ENCODE assay signal across 34 cellular contexts in the genomic region with DNA sequence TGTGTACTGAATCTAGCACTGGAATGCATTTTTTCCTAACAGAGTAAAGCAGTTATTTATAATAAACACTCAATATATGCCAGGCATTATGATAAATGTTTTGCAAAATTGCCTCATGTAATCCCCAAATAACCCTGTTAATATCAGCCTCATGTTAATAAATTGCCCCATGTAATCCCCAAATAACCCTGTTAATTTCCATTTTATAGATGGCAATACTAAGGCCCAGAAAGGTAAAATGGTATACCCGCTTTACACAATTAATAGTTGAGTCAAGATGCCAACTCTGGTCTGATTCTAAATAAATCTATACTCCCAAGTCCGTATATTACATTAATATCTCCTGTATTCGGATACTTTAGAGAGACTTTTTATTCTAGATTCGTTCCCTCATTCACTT. TPM values are rescaled to one million over a fixed set of nuclear protein-coding genes. Genes with fewer than 3 reads are reported as not detected.
"Had no signal": no experiment of that assay in that cellular context is flagged by ENCODE, and none has a peak within 500 bp of the region (broad histone marks: within the 10 kb centered on the region; RNA-seq: fewer than 3 reads in every experiment).

No MANE protein-coding gene starts in this region.

- H3K36me3 ChIP-seq: adrenal gland, esophagus muscularis mucosa, gastrocnemius medialis, heart left ventricle had no signal

- H3K9me3 Mint-ChIP-seq: activated B cell treated with CpG ODN at 0.5 μM for 24 hours; activated naive CD4-positive, alpha-beta T cell treated with anti-CD3 and anti-CD28 coated beads for 36 hours; activated naive CD4-positive, alpha-beta T cell treated with anti-CD3 and anti-CD28 coated beads, Interleukin-2, amount 50 U/mL, for 24 hours; activated naive CD8-positive, alpha-beta T cell treated with anti-CD3 and anti-CD28 coated beads for 36 hours; activated naive CD8-positive, alpha-beta T cell treated with anti-CD3 and anti-CD28 coated beads, Interleukin-2, amount 50 U/mL, for 24 hours; activated T-helper 1 cell treated with anti-CD3 and anti-CD28 coated beads, Interleukin-12 subunit alpha, Interleukin-12 subunit beta, Interleukin-2, Interleukin-4 antibody, amounts not matched to agents 30 ng/mL and 10 ng/mL and 1 ng/mL, durations not matched to agents 14 hours and 24 hours and 36 hours; activated T-helper 2 cell treated with anti-CD3 and anti-CD28 coated beads, Interferon-gamma antibody, Interleukin-2, Interleukin-4, amounts not matched to agents 10 μg/mL and 5 μg/mL and 100 μg/mL, durations not matched to agents 14 hours and 24 hours and 36 hours; effector memory CD8-positive, alpha-beta T cell had no signal

- H3K27ac ChIP-seq: adrenal gland, body of pancreas, esophagus muscularis mucosa, foreskin keratinocyte, gastrocnemius medialis, heart left ventricle, WERI-Rb-1 had no signal

- H3K27ac Mint-ChIP-seq: activated B cell treated with CpG ODN at 0.5 μM for 24 hours; activated CD8-positive, alpha-beta memory T cell treated with anti-CD3 and anti-CD28 coated beads, Interleukin-2, amount 10 ng/mL, durations not matched to agents 7 days and 5 days; activated CD8-positive, alpha-beta T cell treated with anti-CD3 and anti-CD28 coated beads, Interleukin-2, amount 10 ng/mL, durations not matched to agents 7 days and 5 days; activated naive CD4-positive, alpha-beta T cell treated with anti-CD3 and anti-CD28 coated beads for 36 hours; activated naive CD4-positive, alpha-beta T cell treated with anti-CD3 and anti-CD28 coated beads, Interleukin-2, amount 50 U/mL, for 24 hours; activated naive CD8-positive, alpha-beta T cell treated with anti-CD3 and anti-CD28 coated beads for 36 hours; activated naive CD8-positive, alpha-beta T cell treated with anti-CD3 and anti-CD28 coated beads, Interleukin-2, amount 50 U/mL, for 24 hours; activated T-helper 2 cell treated with anti-CD3 and anti-CD28 coated beads, Interferon-gamma antibody, Interleukin-2, Interleukin-4, amounts not matched to agents 10 μg/mL and 5 μg/mL and 100 μg/mL, durations not matched to agents 14 hours and 24 hours and 36 hours; effector memory CD8-positive, alpha-beta T cell had no signal

- H3K9me3 ChIP-seq: adrenal gland, body of pancreas, esophagus muscularis mucosa, gastrocnemius medialis, heart left ventricle had no signal

- H3K4me3 Mint-ChIP-seq: activated B cell treated with CpG ODN at 0.5 μM for 24 hours; activated CD8-positive, alpha-beta memory T cell treated with anti-CD3 and anti-CD28 coated beads, Interleukin-2, amount 10 ng/mL, durations not matched to agents 7 days and 5 days; activated CD8-positive, alpha-beta T cell treated with anti-CD3 and anti-CD28 coated beads, Interleukin-2, amount 10 ng/mL, durations not matched to agents 7 days and 5 days; activated naive CD4-positive, alpha-beta T cell treated with anti-CD3 and anti-CD28 coated beads for 36 hours; activated naive CD4-positive, alpha-beta T cell treated with anti-CD3 and anti-CD28 coated beads, Interleukin-2, amount 50 U/mL, for 24 hours; activated naive CD8-positive, alpha-beta T cell treated with anti-CD3 and anti-CD28 coated beads for 36 hours; activated naive CD8-positive, alpha-beta T cell treated with anti-CD3 and anti-CD28 coated beads, Interleukin-2, amount 50 U/mL, for 24 hours; activated T-helper 1 cell treated with anti-CD3 and anti-CD28 coated beads, Interleukin-12 subunit alpha, Interleukin-12 subunit beta, Interleukin-2, Interleukin-4 antibody, amounts not matched to agents 30 ng/mL and 10 ng/mL and 1 ng/mL, durations not matched to agents 14 hours and 24 hours and 36 hours; effector memory CD8-positive, alpha-beta T cell had no signal

- DNase-seq: activated B cell treated with CpG ODN at 0.5 μM for 24 hours; activated CD4-positive, alpha-beta T cell treated with anti-CD3 and anti-CD28 coated beads for 48 hours; activated CD4-positive, alpha-beta T cell treated with anti-CD3 and anti-CD28 coated beads, Interleukin-2, amount 50 U/mL, for 1 hour; activated CD4-positive, alpha-beta T cell treated with anti-CD3 and anti-CD28 coated beads, Interleukin-2, amount 50 U/mL, for 48 hours; activated CD8-positive, alpha-beta memory T cell treated with anti-CD3 and anti-CD28 coated beads, Interleukin-2, amount 10 ng/mL, durations not matched to agents 7 days and 5 days; activated CD8-positive, alpha-beta memory T cell treated with anti-CD3 and anti-CD28 coated beads, Interleukin-2, amount 50 U/mL, for 4 hours; activated CD8-positive, alpha-beta T cell treated with anti-CD3 and anti-CD28 coated beads, Interleukin-2, amount 10 ng/mL, durations not matched to agents 7 days and 5 days; activated effector memory CD4-positive, alpha-beta T cell treated with anti-CD3 and anti-CD28 coated beads, Interleukin-2, amount 50 U/mL, for 16 hours; activated naive CD4-positive, alpha-beta T cell treated with anti-CD3 and anti-CD28 coated beads for 36 hours; activated naive CD8-positive, alpha-beta T cell treated with anti-CD3 and anti-CD28 coated beads for 36 hours; activated naive CD8-positive, alpha-beta T cell treated with anti-CD3 and anti-CD28 coated beads, Interleukin-2, amount 50 U/mL, for 24 hours; activated T-cell treated with anti-CD3 and anti-CD28 coated beads, Interleukin-2, amount 50 U/mL, for 1 hour; activated T-cell treated with anti-CD3 and anti-CD28 coated beads, Interleukin-2, amount 50 U/mL, for 48 hours; adrenal gland; amygdala; aorta; body of pancreas; caudate nucleus; cortex of kidney; dermis blood vessel endothelial cell; effector CD4-positive, alpha-beta T cell; effector memory CD8-positive, alpha-beta T cell; erythroblast; foreskin keratinocyte; gastrocnemius medialis; glutamatergic neuron; heart left ventricle; T1000; WERI-Rb-1 had no signal

- H3K27me3 Mint-ChIP-seq: activated B cell treated with CpG ODN at 0.5 μM for 24 hours; activated CD8-positive, alpha-beta memory T cell treated with anti-CD3 and anti-CD28 coated beads, Interleukin-2, amount 10 ng/mL, durations not matched to agents 7 days and 5 days; activated naive CD4-positive, alpha-beta T cell treated with anti-CD3 and anti-CD28 coated beads, Interleukin-2, amount 50 U/mL, for 24 hours; activated naive CD8-positive, alpha-beta T cell treated with anti-CD3 and anti-CD28 coated beads for 36 hours; activated naive CD8-positive, alpha-beta T cell treated with anti-CD3 and anti-CD28 coated beads, Interleukin-2, amount 50 U/mL, for 24 hours had no signal

- ATAC-seq: activated CD4-positive, CD25-positive, alpha-beta regulatory T cell treated with anti-CD3 and anti-CD28 coated beads, Interleukin-2, amount 50 U/mL, for 24 hours; activated CD8-positive, alpha-beta memory T cell treated with anti-CD3 and anti-CD28 coated beads, Interleukin-2, amount 10 ng/mL, durations not matched to agents 7 days and 5 days; activated CD8-positive, alpha-beta T cell treated with anti-CD3 and anti-CD28 coated beads, Interleukin-2, amount 10 ng/mL, durations not matched to agents 7 days and 5 days; activated naive CD8-positive, alpha-beta T cell treated with anti-CD3 and anti-CD28 coated beads, Interleukin-2, amount 50 U/mL, for 24 hours; body of pancreas; effector memory CD8-positive, alpha-beta T cell; foreskin keratinocyte; gastrocnemius medialis; heart left ventricle had no signal

- H3K4me3 ChIP-seq: adrenal gland, body of pancreas, esophagus muscularis mucosa, gastrocnemius medialis, heart left ventricle had no signal

RNA-seq across cellular contexts. Expression of gene MYB, which starts 6.3 kb away (rescaled TPM):
- total RNA-seq: body of pancreas had no signal
